ENCODE assay signal across 16 cellular contexts in genomic region chr2:180202591-180202990, GRCh38.
DNase-seq lines count a peak whose midpoint lies in the region; ATAC-seq and TF ChIP-seq lines count a peak whose summit lies in the region.
"Had no signal": no experiment of that assay in that cellular context is flagged by ENCODE, and none has a peak within 500 bp of the region (broad histone marks: within the 10 kb centered on the region; RNA-seq: fewer than 3 reads in every experiment).

No MANE protein-coding gene starts in this region.

- no peaks in the 10 kb centered on the region for H3K9me3 ChIP-seq in parathyroid adenoma (ENCODE audit: control insufficient read depth, low read length)
- H3K9me3 ChIP-seq: right lobe of liver, upper lobe of left lung had no signal

- H3K79me2 ChIP-seq in parathyroid adenoma, result no peaks in the 10 kb centered on the region

- TF ChIP-seq CTCF in parathyroid adenoma (IDR thresholded peaks at IDR 0.05), result no peak

- H3K4me1 ChIP-seq in parathyroid adenoma, result peaks cover 31% of the 10 kb centered on the region
- H3K4me1 ChIP-seq: right lobe of liver, upper lobe of left lung had no signal

- H2AFZ ChIP-seq in parathyroid adenoma, result peak overlapping the region; percentile 77

- H3K4me3 ChIP-seq in parathyroid adenoma (ENCODE audit: low read depth, low read length), result peak overlapping the region; percentile 42
- H3K4me3 ChIP-seq: right lobe of liver, upper lobe of left lung had no signal

- peak; percentile 64 for DNase-seq in DMS 273 (lab: John Stamatoyannopoulos, UW; ENCODE audit: unreplicated experiment)
- peak; percentile 60 for DNase-seq in astrocyte of the hippocampus (ENCODE audit: low read depth, low spot score)
- peak; percentile 55 for DNase-seq in globus pallidus (ENCODE audit: low spot score)
- no peak for DNase-seq in stimulated activated CD4-positive, alpha-beta T cell treated with anti-CD3 and anti-CD28 coated beads, Interleukin-4, amount 100 ng/mL, for 24 hours
- DNase-seq in NCI-H510A treated with DMSO at 0.1 percent for 48 hours (lab: John Stamatoyannopoulos, UW), result no peak
- no peak for DNase-seq in NCI-H345 treated with DMSO at 0.1 percent for 48 hours (lab: John Stamatoyannopoulos, UW; ENCODE audit: unreplicated experiment)
- DNase-seq: activated naive CD8-positive, alpha-beta T cell treated with anti-CD3 and anti-CD28 coated beads for 36 hours; activated T-cell treated with anti-CD3 and anti-CD28 coated beads for 4 hours; GOT3; IMR-90; NCI-H2081; right lobe of liver; stimulated activated CD4-positive, alpha-beta T cell treated with anti-CD3 and anti-CD28 coated beads, Interleukin-4, amount 100 ng/mL, for 4 hours; upper lobe of left lung had no signal

- H3K4me2 ChIP-seq in parathyroid adenoma (ENCODE audit: low read length), result peak overlapping the region; percentile 65

- ATAC-seq in HG02981 (IDR thresholded peaks at IDR 0.05; ENCODE audit: unreplicated experiment), result no peak
- ATAC-seq: right lobe of liver had no signal

- no peaks in the 10 kb centered on the region for H3K27me3 ChIP-seq in parathyroid adenoma (ENCODE audit: control insufficient read depth, insufficient read depth, low read length)
- H3K27me3 ChIP-seq: right lobe of liver, upper lobe of left lung had no signal

- H3K27ac ChIP-seq in parathyroid adenoma, result peak overlapping the region; percentile 96
- H3K27ac ChIP-seq: right lobe of liver, upper lobe of left lung had no signal

- H3K36me3 ChIP-seq in parathyroid adenoma (ENCODE audit: control insufficient read depth, insufficient read depth, low read length), result no peaks in the 10 kb centered on the region
- H3K36me3 ChIP-seq: right lobe of liver, upper lobe of left lung had no signal

- H3K9ac ChIP-seq in parathyroid adenoma, result no peak overlapping the region

Comparison
In these comparisons a context has a peak if more than half of its experiments do, and no peak if none do; other contexts are left out.
1. DNase-seq: peak in DMS 273 (single experiment), astrocyte of the hippocampus (single experiment) and globus pallidus (single experiment); none in stimulated activated CD4-positive, alpha-beta T cell treated with anti-CD3 and anti-CD28 coated beads, Interleukin-4, amount 100 ng/mL, for 24 hours (single experiment), NCI-H510A treated with DMSO at 0.1 percent for 48 hours (single experiment) and NCI-H345 treated with DMSO at 0.1 percent for 48 hours (single experiment).